15 cellular contexts compared by ENCODE assay signal in the genomic region with DNA sequence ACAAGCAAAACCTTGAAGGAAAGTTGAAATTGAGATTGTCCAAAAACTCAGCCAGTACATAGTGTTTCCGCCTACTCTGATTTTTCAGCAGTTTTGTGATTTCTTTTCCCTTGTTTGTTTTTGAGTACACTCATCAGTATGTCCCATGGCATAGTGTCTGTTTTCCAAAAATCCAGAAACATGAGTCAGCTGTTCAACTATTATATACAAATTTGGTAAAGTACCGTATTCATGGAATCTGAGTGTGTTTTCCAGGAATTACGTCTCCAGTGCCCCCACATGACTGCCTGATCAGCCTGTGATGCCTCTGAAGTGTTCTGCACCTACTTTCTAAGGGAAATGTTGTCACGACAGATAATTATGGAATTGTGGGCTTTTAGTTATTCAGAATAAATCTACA.
DNase-seq lines count a peak whose midpoint lies in the region; ATAC-seq, FAIRE-seq and TF ChIP-seq lines count a peak whose summit lies in the region.
"Had no signal": no experiment of that assay in that cellular context is flagged by ENCODE, and none has a peak within 500 bp of the region (broad histone marks: within the 10 kb centered on the region; RNA-seq: fewer than 3 reads in every experiment).

No MANE protein-coding gene starts in this region.

- DNase-seq in Right ventricle myocardium inferior (ENCODE audit: missing footprints) (no peak), cardiac septum (ENCODE audit: low spot score) (no peak), dedifferentiated amniotic fluid mesenchymal stem cell (ENCODE audit: extremely low spot score) (peak; percentile 90), lower lobe of right lung (no peak), uterus (peak in 1 of 2 donors; percentile 31), D721Med (ENCODE audit: insufficient read length, low spot score) (no peak), NCI-H526 treated with DMSO at 0.1 percent for 48 hours (lab: John Stamatoyannopoulos, UW) (no peak)
- DNase-seq: 8988T; endodermal cell; immature natural killer cell; MM.1S; NCI-H2227 treated with DMSO at 0.1 percent for 48 hours; nephron progenitor cell; stimulated activated naive CD8-positive, alpha-beta T cell treated with anti-CD3 and anti-CD28 coated beads, Interleukin-15, Interleukin-2, amounts not matched to agents 100 U/mL and 50 U/mL, for 24 hours had no signal

- H3K4me1 ChIP-seq in lower lobe of right lung (no peaks in the 10 kb centered on the region), uterus (peaks cover 0 to 7% of the 10 kb centered on the region in 2 donors)

- H3K9me3 ChIP-seq in lower lobe of right lung (no peaks in the 10 kb centered on the region), uterus (peaks cover 0 to 13% of the 10 kb centered on the region in 2 donors)

- H3K27ac ChIP-seq in lower lobe of right lung (no peak overlapping the region), uterus (peak overlapping the region; percentile 51 to 82)

- TF ChIP-seq CTCF in lower lobe of right lung (IDR thresholded peaks at IDR 0.05) = no peak
- no peak for TF ChIP-seq CTCF in uterus (IDR thresholded peaks at IDR 0.05)
- no peak for TF ChIP-seq CTCF in D721Med (IDR thresholded peaks at IDR 0.05; ENCODE audit: insufficient read depth, missing control alignments)

- H3K36me3 ChIP-seq in lower lobe of right lung = no peaks in the 10 kb centered on the region
- H3K36me3 ChIP-seq in uterus = no peaks in the 10 kb centered on the region

- intact Hi-C loops in Right ventricle myocardium inferior (cut with DNase I) = no loop called here
- intact Hi-C loops in cardiac septum (cut with DNase I) = no loop called here
- intact Hi-C loops in lower lobe of right lung (cut with DNase I) = no loop called here
- intact Hi-C loops in uterus (cut with DNase I; ENCODE audit: low total_unique reads) = no loop called here

- no peak for FAIRE-seq in D721Med (lab: Jason Lieb, UNC)

- no peak for TF ChIP-seq POLR2A in uterus (IDR thresholded peaks at IDR 0.05)

- ATAC-seq in Right ventricle myocardium inferior (peak; percentile 78), lower lobe of right lung (peak; percentile 37 to 66), HG03469 (IDR thresholded peaks at IDR 0.05; ENCODE audit: unreplicated experiment) (no peak)
- ATAC-seq: stimulated activated naive CD8-positive, alpha-beta T cell treated with anti-CD3 and anti-CD28 coated beads, Interleukin-15, Interleukin-2, amounts not matched to agents 100 U/mL and 50 U/mL, for 24 hours had no signal

- H3K4me3 ChIP-seq in lower lobe of right lung = no peak overlapping the region
- no peak overlapping the region for H3K4me3 ChIP-seq in uterus

- H3K27me3 ChIP-seq in lower lobe of right lung (ENCODE audit: low read depth) = no peaks in the 10 kb centered on the region
- H3K27me3 ChIP-seq in uterus = no peaks in the 10 kb centered on the region
